ENCODE assay signal across 31 cellular contexts in the genomic region with DNA sequence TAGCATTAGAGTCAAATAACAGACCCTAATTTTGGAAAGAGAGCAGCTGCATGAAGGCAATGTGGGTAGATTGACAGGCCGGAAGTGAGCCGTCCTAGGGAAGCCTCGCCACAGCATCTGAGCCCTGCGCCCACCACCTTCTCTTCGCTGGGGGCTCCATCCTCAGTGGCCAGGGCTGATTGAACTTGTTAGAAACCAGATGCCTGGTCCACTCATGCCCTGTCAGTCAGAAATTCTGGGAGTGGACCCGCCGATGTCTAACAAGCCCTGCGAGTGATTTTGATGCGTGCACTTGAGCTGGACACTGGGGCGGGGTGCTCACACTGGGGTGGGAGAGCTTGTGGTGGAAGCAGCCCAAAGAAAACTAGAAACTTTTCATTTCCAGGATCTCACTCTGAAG.
"Had no signal": no experiment of that assay in that cellular context is flagged by ENCODE, and none has a peak within 500 bp of the region (broad histone marks: within the 10 kb centered on the region; RNA-seq: fewer than 3 reads in every experiment).

No MANE protein-coding gene starts in this region.

- H3K4me3 Mint-ChIP-seq: activated naive CD4-positive, alpha-beta T cell treated with anti-CD3 and anti-CD28 coated beads for 36 hours; activated naive CD8-positive, alpha-beta T cell treated with anti-CD3 and anti-CD28 coated beads for 36 hours; activated T-helper 1 cell treated with anti-CD3 and anti-CD28 coated beads, Interleukin-12 subunit alpha, Interleukin-12 subunit beta, Interleukin-2, Interleukin-4 antibody, amounts not matched to agents 30 ng/mL and 10 ng/mL and 1 ng/mL, durations not matched to agents 14 hours and 24 hours and 36 hours; nephron progenitor cell; stimulated activated naive B cell treated with anti-CD40 and anti-IgM and Interleukin-4, amounts not matched to agents 10 μg/mL and 1 μg/mL and 100 μg/mL, for 72 hours had no signal

- H3K36me3 ChIP-seq: adrenal gland, ascending aorta, brain microvascular endothelial cell, heart left ventricle, left lung, lower lobe of right lung, right atrium auricular region, stomach, tibial artery, upper lobe of right lung had no signal

- ATAC-seq: activated CD4-positive, CD25-positive, alpha-beta regulatory T cell treated with anti-CD3 and anti-CD28 coated beads, Interleukin-2, amount 50 U/mL, for 24 hours; esophagus mucosa; foreskin keratinocyte; heart left ventricle; left lung; lower lobe of right lung; stimulated activated naive B cell treated with anti-CD40 and anti-IgM and Interleukin-4, amounts not matched to agents 10 μg/mL and 1 μg/mL and 100 μg/mL, for 72 hours; upper lobe of right lung had no signal

- H3K4me1 Mint-ChIP-seq: activated naive CD8-positive, alpha-beta T cell treated with anti-CD3 and anti-CD28 coated beads for 36 hours; stimulated activated naive B cell treated with anti-CD40 and anti-IgM and Interleukin-4, amounts not matched to agents 10 μg/mL and 1 μg/mL and 100 μg/mL, for 72 hours had no signal

- H3K9ac ChIP-seq: parathyroid adenoma had no signal

- H3K9me3 ChIP-seq: adrenal gland, ascending aorta, heart left ventricle, left lung, lower lobe of right lung, right atrium auricular region, stomach, tibial artery, upper lobe of right lung had no signal

- H3K4me1 ChIP-seq: adrenal gland, ascending aorta, foreskin keratinocyte, heart left ventricle, left lung, lower lobe of right lung, parathyroid adenoma, right atrium auricular region, stomach, tibial artery, upper lobe of right lung had no signal

- H2AFZ ChIP-seq: parathyroid adenoma had no signal

- H3K9me3 Mint-ChIP-seq: activated naive CD4-positive, alpha-beta T cell treated with anti-CD3 and anti-CD28 coated beads for 36 hours; activated naive CD8-positive, alpha-beta T cell treated with anti-CD3 and anti-CD28 coated beads for 36 hours; stimulated activated naive B cell treated with anti-CD40 and anti-IgM and Interleukin-4, amounts not matched to agents 10 μg/mL and 1 μg/mL and 100 μg/mL, for 72 hours had no signal

- DNase-seq: activated CD4-positive, alpha-beta T cell treated with anti-CD3 and anti-CD28 coated beads for 48 hours; activated CD4-positive, alpha-beta T cell treated with anti-CD3 and anti-CD28 coated beads, Interleukin-2, amount 50 U/mL, for 48 hours; activated CD8-positive, alpha-beta memory T cell treated with anti-CD3 and anti-CD28 coated beads, Interleukin-2, amount 50 U/mL, for 4 hours; activated effector memory CD4-positive, alpha-beta T cell treated with anti-CD3 and anti-CD28 coated beads, Interleukin-2, amount 50 U/mL, for 16 hours; activated naive CD4-positive, alpha-beta T cell treated with anti-CD3 and anti-CD28 coated beads for 36 hours; activated naive CD8-positive, alpha-beta T cell treated with anti-CD3 and anti-CD28 coated beads for 36 hours; activated T-cell treated with anti-CD3 and anti-CD28 coated beads, Interleukin-2, amount 50 U/mL, for 1 hour; adrenal gland; brain microvascular endothelial cell; cortex of kidney; foreskin keratinocyte; heart left ventricle; hypothalamus; lower lobe of right lung; mesenchymal stem cell; occipital lobe; stimulated activated CD4-positive, alpha-beta T cell treated with anti-CD3 and anti-CD28 coated beads, Interleukin-15, amount 100 ng/mL, for 24 hours; stimulated activated CD4-positive, alpha-beta T cell treated with anti-CD3 and anti-CD28 coated beads, Interleukin-2, amount 100 ng/mL, for 24 hours; stimulated activated naive B cell treated with anti-CD40 and anti-IgM and Interleukin-4, amounts not matched to agents 10 μg/mL and 1 μg/mL and 100 μg/mL, for 72 hours; stomach; tibial artery; upper lobe of right lung had no signal

- H3K27ac Mint-ChIP-seq: activated naive CD4-positive, alpha-beta T cell treated with anti-CD3 and anti-CD28 coated beads for 36 hours; activated naive CD8-positive, alpha-beta T cell treated with anti-CD3 and anti-CD28 coated beads for 36 hours; activated T-helper 1 cell treated with anti-CD3 and anti-CD28 coated beads, Interleukin-12 subunit alpha, Interleukin-12 subunit beta, Interleukin-2, Interleukin-4 antibody, amounts not matched to agents 30 ng/mL and 10 ng/mL and 1 ng/mL, durations not matched to agents 14 hours and 24 hours and 36 hours; stimulated activated naive B cell treated with anti-CD40 and anti-IgM and Interleukin-4, amounts not matched to agents 10 μg/mL and 1 μg/mL and 100 μg/mL, for 72 hours had no signal

- H3K36me3 Mint-ChIP-seq: activated naive CD8-positive, alpha-beta T cell treated with anti-CD3 and anti-CD28 coated beads for 36 hours; stimulated activated naive B cell treated with anti-CD40 and anti-IgM and Interleukin-4, amounts not matched to agents 10 μg/mL and 1 μg/mL and 100 μg/mL, for 72 hours had no signal

- H3K79me2 ChIP-seq: parathyroid adenoma had no signal

- H3K27ac ChIP-seq: adrenal gland, ascending aorta, brain microvascular endothelial cell, foreskin keratinocyte, heart left ventricle, left lung, lower lobe of right lung, parathyroid adenoma, right atrium auricular region, stomach, tibial artery, upper lobe of right lung, VCaP had no signal

- H3K27me3 ChIP-seq: ascending aorta, brain microvascular endothelial cell, foreskin keratinocyte, right atrium auricular region, upper lobe of right lung had no signal

- H3K4me3 ChIP-seq: adrenal gland, ascending aorta, heart left ventricle, left lung, lower lobe of right lung, right atrium auricular region, stomach, tibial artery, upper lobe of right lung had no signal
